Comparison of ENCODE assay signal across 8 cellular contexts in the genomic region with DNA sequence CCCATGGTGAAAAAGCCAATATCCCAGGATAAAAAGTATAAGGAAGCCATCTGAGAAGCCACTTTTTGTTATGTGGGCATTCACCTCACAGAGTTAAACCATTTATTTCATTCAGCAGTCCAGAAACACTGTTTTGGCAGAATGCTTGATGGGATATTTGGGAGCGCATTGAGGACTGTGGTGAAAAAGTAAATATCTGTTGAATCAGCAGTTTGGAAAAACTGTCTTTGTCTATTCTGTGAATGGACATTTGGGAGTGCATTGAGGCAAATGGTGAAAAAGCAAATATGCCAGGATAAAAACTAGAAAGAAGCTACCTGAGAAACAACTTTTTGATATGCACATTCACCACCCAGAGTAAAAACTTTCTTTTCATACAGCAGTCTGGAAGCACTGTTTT.
"Had no signal": no experiment of that assay in that cellular context is flagged by ENCODE, and none has a peak within 500 bp of the region (broad histone marks: within the 10 kb centered on the region; RNA-seq: fewer than 3 reads in every experiment).

No MANE protein-coding gene starts in this region.

- DNase-seq: GDM1, GF-D8 had no signal

- FAIRE-seq: G401.6, GM12878, GM12891, GM12892, GM18507, GM19239 had no signal

- H3K4me3 ChIP-seq: GM12878 had no signal

- ATAC-seq: GM12878 had no signal
